Comparison of ENCODE assay signal across 1 cellular context in the genomic region with DNA sequence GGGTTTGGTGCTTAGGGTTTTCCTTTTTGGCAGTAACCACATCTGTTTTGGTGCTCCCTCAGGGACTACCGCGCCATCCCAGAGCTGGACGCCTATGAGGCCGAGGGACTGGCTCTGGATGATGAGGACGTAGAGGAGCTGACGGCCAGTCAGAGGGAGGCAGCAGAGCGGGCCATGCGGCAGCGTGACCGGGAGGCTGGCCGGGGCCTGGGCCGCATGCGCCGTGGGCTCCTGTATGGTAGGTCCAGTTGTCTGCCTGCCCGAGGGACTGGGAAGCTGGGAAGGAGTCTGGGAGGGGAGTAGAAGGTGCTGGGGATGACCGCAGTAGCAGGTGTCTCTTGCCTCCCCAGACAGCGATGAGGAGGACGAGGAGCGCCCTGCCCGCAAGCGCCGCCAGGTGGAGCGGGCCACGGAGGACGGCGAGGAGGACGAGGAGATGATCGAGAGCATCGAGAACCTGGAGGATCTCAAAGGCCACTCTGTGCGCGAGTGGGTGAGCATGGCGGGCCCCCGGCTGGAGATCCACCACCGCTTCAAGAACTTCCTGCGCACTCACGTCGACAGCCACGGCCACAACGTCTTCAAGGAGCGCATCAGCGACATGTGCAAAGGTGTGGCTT.
TF ChIP-seq lines count a peak whose summit lies in the region.

No MANE protein-coding gene starts in this region.

TF ChIP-seq in H1, 55 proteins besides CTCF, POLR2A, EP300 and RAD21:
- TF ChIP-seq, protein P1, sequence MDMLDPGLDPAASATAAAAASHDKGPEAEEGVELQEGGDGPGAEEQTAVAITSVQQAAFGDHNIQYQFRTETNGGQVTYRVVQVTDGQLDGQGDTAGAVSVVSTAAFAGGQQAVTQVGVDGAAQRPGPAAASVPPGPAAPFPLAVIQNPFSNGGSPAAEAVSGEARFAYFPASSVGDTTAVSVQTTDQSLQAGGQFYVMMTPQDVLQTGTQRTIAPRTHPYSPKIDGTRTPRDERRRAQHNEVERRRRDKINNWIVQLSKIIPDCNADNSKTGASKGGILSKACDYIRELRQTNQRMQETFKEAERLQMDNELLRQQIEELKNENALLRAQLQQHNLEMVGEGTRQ (IDR thresholded peaks at IDR 0.05; ENCODE audit: low read length), result no peak
- TF ChIP-seq ASH2L (IDR thresholded peaks at IDR 0.05; ENCODE audit: low read length) (no peak), TEAD4 (IDR thresholded peaks at IDR 0.05; ENCODE audit: low read depth, low read length) (no peak), POLR2AphosphoS5 (IDR thresholded peaks at IDR 0.05; ENCODE audit: low read depth, low read length) (0 out of 2 replicates have a peak, but pooled peaks have one; percentile 41)
- TF ChIP-seq, protein P2, sequence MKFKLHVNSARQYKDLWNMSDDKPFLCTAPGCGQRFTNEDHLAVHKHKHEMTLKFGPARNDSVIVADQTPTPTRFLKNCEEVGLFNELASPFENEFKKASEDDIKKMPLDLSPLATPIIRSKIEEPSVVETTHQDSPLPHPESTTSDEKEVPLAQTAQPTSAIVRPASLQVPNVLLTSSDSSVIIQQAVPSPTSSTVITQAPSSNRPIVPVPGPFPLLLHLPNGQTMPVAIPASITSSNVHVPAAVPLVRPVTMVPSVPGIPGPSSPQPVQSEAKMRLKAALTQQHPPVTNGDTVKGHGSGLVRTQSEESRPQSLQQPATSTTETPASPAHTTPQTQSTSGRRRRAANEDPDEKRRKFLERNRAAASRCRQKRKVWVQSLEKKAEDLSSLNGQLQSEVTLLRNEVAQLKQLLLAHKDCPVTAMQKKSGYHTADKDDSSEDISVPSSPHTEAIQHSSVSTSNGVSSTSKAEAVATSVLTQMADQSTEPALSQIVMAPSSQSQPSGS (IDR thresholded peaks at IDR 0.05; ENCODE audit: low read length), result no peak
TF ChIP-seq in H1: peak in this region for 1.
